ENCODE assay signal across 10 cellular contexts in genomic region chr3:120177151-120177550, GRCh38.
A peak's percentile ranks its signal among the peaks of the same experiment; 100 is the strongest.
DNase-seq lines count a peak whose midpoint lies in the region; ATAC-seq and TF ChIP-seq lines count a peak whose summit lies in the region.
"Had no signal": no experiment of that assay in that cellular context is flagged by ENCODE, and none has a peak within 500 bp of the region (broad histone marks: within the 10 kb centered on the region; RNA-seq: fewer than 3 reads in every experiment).

No MANE protein-coding gene starts in this region.

- no peak for TF ChIP-seq POLR2A in spleen (IDR thresholded peaks at IDR 0.05)

- intact Hi-C loops in aorta (cut with DNase I) = no loop called here
- intact Hi-C loops in spleen (cut with DNase I; ENCODE audit: low total_unique reads) = loop anchor here (10.0 kb wide), 1 partner anchor 72 kb away; no protein-coding TSS in a partner anchor

- H3K27me3 ChIP-seq in aorta (ENCODE audit: control insufficient read depth in 1 of 2, insufficient read depth in 2 of 2, low read length in 1 of 2) = no peaks in the 10 kb centered on the region
- no peaks in the 10 kb centered on the region for H3K27me3 ChIP-seq in spleen (replicated peaks in 1 of 7)
- H3K27me3 ChIP-seq: BLaER1 had no signal

- no peak overlapping the region for H3K4me3 ChIP-seq in aorta (ENCODE audit: low read length in 2 of 2)
- H3K4me3 ChIP-seq in spleen = no peak overlapping the region
- H3K4me3 ChIP-seq: BLaER1 had no signal

- no peak for TF ChIP-seq CTCF in spleen (IDR thresholded peaks at IDR 0.05 in 8 of 11, conservative IDR thresholded peaks at IDR 0.05 in 3 of 11)

- H3K4me1 ChIP-seq in aorta (ENCODE audit: control insufficient read depth in 1 of 2, insufficient read depth in 2 of 2, low read length in 2 of 2) (peaks cover 0 to 2% of the 10 kb centered on the region in 2 donors), spleen (peaks cover 0 to 12% (median 0%) of the 10 kb centered on the region in 6 donors)

- no peaks in the 10 kb centered on the region for H3K36me3 ChIP-seq in aorta (ENCODE audit: control insufficient read depth in 1 of 2, insufficient read depth in 2 of 2, low read length in 1 of 2)
- no peaks in the 10 kb centered on the region for H3K36me3 ChIP-seq in spleen
- H3K36me3 ChIP-seq: BLaER1 had no signal

- 3 to 6% methylated on average over 6 of the region's 6 CpGs for whole genome bisulfite sequencing in aorta, 2 donors
- WGBS in spleen, 5 donors = 47 to 80% (median 56%) methylated on average over 6 of the region's 6 CpGs

- H3K27ac ChIP-seq in aorta (ENCODE audit: low read depth in 1 of 2, low read length in 2 of 2) = peak overlapping the region; percentile 64 to 73
- H3K27ac ChIP-seq in spleen = peak overlapping the region in 1 of 8 donors; percentile 11
- H3K27ac ChIP-seq: BLaER1, HL-60 had no signal

- no peak for ATAC-seq in aorta (ENCODE audit: low FRiP score)

- H3K9me3 ChIP-seq in aorta (ENCODE audit: control insufficient read depth, low read length) (no peaks in the 10 kb centered on the region), spleen (no peaks in the 10 kb centered on the region)
- H3K9me3 ChIP-seq: BLaER1 had no signal

- DNase-seq in SHP77 (lab: John Stamatoyannopoulos, UW) (peak; percentile 43 to 57), SHP77 treated with DMSO at 0.1 percent for 48 hours (lab: John Stamatoyannopoulos, UW) (no peak), amniotic stem cell (lab: John Stamatoyannopoulos, UW) (peak; percentile 70), islet precursor cell (peak; percentile 98), aorta (peak in 1 of 2 donors; percentile 61), hippocampal formation (lab: John Stamatoyannopoulos, UW) (no peak), spleen (no peak), cerebellar nuclear complex (lab: John Stamatoyannopoulos, UW) (no peak)

Comparison
In these comparisons a context has a peak if more than half of its experiments do, and no peak if none do; other contexts are left out.
1. DNase-seq: peak in SHP77 (2 of 2), amniotic stem cell (single experiment) and islet precursor cell (single experiment); none in SHP77 treated with DMSO at 0.1 percent for 48 hours (single experiment), hippocampal formation (0 of 2), spleen (single experiment) and cerebellar nuclear complex (0 of 2).